9 cellular contexts compared by ENCODE assay signal in the genomic region with DNA sequence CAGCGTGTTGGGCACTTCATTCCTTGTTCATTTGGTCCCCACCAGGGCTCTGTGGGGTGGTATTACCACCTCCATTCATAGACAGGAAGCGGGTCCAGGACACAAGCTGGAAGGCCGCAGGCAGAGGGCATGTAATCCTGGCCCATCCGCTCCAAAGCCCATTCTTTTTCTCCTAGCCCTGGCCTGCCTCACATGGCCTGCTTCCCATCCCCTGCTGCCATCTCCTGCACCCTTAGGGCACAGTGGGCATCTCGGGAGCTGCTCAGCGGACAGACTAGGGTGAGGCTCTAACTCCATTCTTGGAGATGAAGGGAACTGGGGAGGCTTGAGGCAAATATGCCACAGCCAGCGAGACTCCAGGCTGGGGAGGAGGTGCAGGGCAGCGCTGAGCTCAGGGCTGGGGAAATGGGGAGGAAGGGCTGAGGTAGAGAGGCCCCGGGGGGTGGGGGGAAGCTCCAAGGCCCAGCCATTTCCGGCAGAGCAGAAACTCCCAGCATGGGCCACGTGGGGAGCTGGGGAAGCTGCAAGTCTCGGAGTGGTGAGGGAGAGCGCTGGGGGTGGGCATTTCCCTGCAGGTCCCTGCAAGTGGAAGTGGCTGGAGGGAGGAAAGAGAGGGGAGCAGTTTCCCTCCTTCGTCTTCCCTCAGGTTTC. TPM values are rescaled to one million over a fixed set of nuclear protein-coding genes. Genes with fewer than 3 reads are reported as not detected.
DNase-seq lines count a peak whose midpoint lies in the region; ATAC-seq and TF ChIP-seq lines count a peak whose summit lies in the region.
"Had no signal": no experiment of that assay in that cellular context is flagged by ENCODE, and none has a peak within 500 bp of the region (broad histone marks: within the 10 kb centered on the region; RNA-seq: fewer than 3 reads in every experiment).

No MANE protein-coding gene starts in this region.

- TF ChIP-seq EP300 in upper lobe of left lung (IDR thresholded peaks at IDR 0.05), result no peak

- peaks cover 0 to 9% (median 7%) of the 10 kb centered on the region in 4 donors for H3K4me1 ChIP-seq in upper lobe of left lung
- H3K4me1 ChIP-seq: gastroesophageal sphincter had no signal

- no peaks in the 10 kb centered on the region for H3K27me3 ChIP-seq in upper lobe of left lung

- H3K4me3 ChIP-seq in upper lobe of left lung, result no peak overlapping the region
- H3K4me3 ChIP-seq: gastroesophageal sphincter had no signal

- TF ChIP-seq CTCF in upper lobe of left lung (IDR thresholded peaks at IDR 0.05), result no peak

- ATAC-seq in upper lobe of left lung (ENCODE audit: low FRiP score in 2 of 2), result peak; percentile 36 to 53
- no peak for ATAC-seq in GM18858 (IDR thresholded peaks at IDR 0.05; ENCODE audit: unreplicated experiment)
- no peak for ATAC-seq in HG03097 (IDR thresholded peaks at IDR 0.05; ENCODE audit: low FRiP score, unreplicated experiment)
- ATAC-seq: gastroesophageal sphincter had no signal

- no peak overlapping the region for H3K27ac ChIP-seq in upper lobe of left lung
- H3K27ac ChIP-seq: gastroesophageal sphincter had no signal

- no peak for TF ChIP-seq POLR2A in upper lobe of left lung (IDR thresholded peaks at IDR 0.05)

- WGBS in upper lobe of left lung, 2 donors, result 41 to 49% methylated on average over 10 to 14 of the region's 14 CpGs

- DNase-seq in activated gamma-delta T cell treated with Interleukin-2 at 50 U/mL for 16 hours, result peak; percentile 32
- no peak for DNase-seq in activated gamma-delta T cell (lab: John Stamatoyannopoulos, UW)
- peak; percentile 37 for DNase-seq in activated CD8-positive, alpha-beta memory T cell treated with anti-CD3 and anti-CD28 coated beads, Interleukin-2, amount 50 U/mL, for 24 hours (ENCODE audit: extremely low read depth)
- peak; percentile 68 for DNase-seq in iPS-NIHi7 (ENCODE audit: extremely low spot score)
- DNase-seq in upper lobe of left lung, result peak in 1 of 2 donors; percentile 32
- DNase-seq in occipital lobe (lab: John Stamatoyannopoulos, UW), result no peak

- no peaks in the 10 kb centered on the region for H3K36me3 ChIP-seq in upper lobe of left lung
- H3K36me3 ChIP-seq: gastroesophageal sphincter had no signal

- H3K9me3 ChIP-seq in upper lobe of left lung, result no peaks in the 10 kb centered on the region
- H3K9me3 ChIP-seq: gastroesophageal sphincter had no signal

RNA-seq across cellular contexts. Expression of a gene that starts 14.3 kb away (rescaled TPM):
- 10 to 100 TPM; 28.7 to 70.2 (median 66.4) TPM for total RNA-seq in upper lobe of left lung
- 11.5 TPM for total RNA-seq in occipital lobe

RNA-seq across cellular contexts. Expression of a gene that starts 16.0 kb away (rescaled TPM):
- total RNA-seq in upper lobe of left lung (not detected), occipital lobe (not detected)
- total RNA-seq: gastroesophageal sphincter had no signal

RNA-seq across cellular contexts. Expression of a gene that starts 31.5 kb away (rescaled TPM):
- total RNA-seq in upper lobe of left lung (not detected), occipital lobe (0.31 TPM)
- total RNA-seq: gastroesophageal sphincter had no signal

RNA-seq across cellular contexts. Expression of a gene that starts 56.4 kb away (rescaled TPM):
- total RNA-seq in upper lobe of left lung (under 1 TPM in 4 of 6 donors, not detected in 2; under 0.01 to 0.17 (median 0.16) TPM), occipital lobe (not detected)

RNA-seq across cellular contexts. Expression of a gene that starts 57.9 kb away (rescaled TPM):
- 100 to 1,000 TPM in 3 of 6 donors, 10 to 100 TPM in 3; 44.3 to 407 (median 94.3) TPM for total RNA-seq in upper lobe of left lung
- 31.0 TPM for total RNA-seq in occipital lobe

Comparison
In these comparisons a context has a peak if more than half of its experiments do, and no peak if none do; other contexts are left out.
1. DNase-seq: peak in activated gamma-delta T cell treated with Interleukin-2 at 50 U/mL for 16 hours (single experiment), activated CD8-positive, alpha-beta memory T cell treated with anti-CD3 and anti-CD28 coated beads, Interleukin-2, amount 50 U/mL, for 24 hours (single experiment) and iPS-NIHi7 (single experiment); none in activated gamma-delta T cell (single experiment) and occipital lobe (single experiment).
2. ATAC-seq: peak in upper lobe of left lung (2 of 2); none in GM18858 (single experiment) and HG03097 (single experiment).